2 cellular contexts compared by ENCODE assay signal in the genomic region with DNA sequence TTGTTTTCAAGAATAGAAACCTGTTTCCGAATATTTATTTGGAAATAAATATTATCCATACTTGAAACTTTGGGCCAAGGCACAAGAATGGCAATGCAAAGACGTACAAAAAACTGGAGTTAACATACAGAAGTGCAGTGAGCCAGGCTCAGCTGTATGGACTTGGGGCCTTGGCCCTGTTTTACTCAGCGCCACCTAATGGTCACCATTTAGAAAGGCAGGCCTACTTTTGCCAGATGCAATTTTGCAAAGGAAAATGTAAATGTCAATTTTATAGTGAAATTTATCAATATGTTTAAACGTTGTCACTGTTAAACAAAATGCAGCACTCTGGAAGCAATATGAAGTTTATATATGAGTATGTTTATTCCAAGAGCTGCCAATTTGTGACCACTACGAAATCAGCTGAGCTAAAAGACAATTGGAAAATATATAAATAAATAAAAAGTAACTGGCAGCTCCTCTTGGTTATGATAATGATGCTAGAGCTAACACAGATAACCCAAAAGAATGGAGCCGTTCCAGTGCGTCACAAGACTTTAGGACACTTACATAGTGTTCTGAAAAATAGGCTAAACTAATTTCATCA.
TF ChIP-seq lines count a peak whose summit lies in the region.

No MANE protein-coding gene starts in this region.

TF ChIP-seq in HEK293, 187 proteins besides CTCF, POLR2A, EP300 and RAD21 (continued from another document):
- TF ChIP-seq, protein P1, sequence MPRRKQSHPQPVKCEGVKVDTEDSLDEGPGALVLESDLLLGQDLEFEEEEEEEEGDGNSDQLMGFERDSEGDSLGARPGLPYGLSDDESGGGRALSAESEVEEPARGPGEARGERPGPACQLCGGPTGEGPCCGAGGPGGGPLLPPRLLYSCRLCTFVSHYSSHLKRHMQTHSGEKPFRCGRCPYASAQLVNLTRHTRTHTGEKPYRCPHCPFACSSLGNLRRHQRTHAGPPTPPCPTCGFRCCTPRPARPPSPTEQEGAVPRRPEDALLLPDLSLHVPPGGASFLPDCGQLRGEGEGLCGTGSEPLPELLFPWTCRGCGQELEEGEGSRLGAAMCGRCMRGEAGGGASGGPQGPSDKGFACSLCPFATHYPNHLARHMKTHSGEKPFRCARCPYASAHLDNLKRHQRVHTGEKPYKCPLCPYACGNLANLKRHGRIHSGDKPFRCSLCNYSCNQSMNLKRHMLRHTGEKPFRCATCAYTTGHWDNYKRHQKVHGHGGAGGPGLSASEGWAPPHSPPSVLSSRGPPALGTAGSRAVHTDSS (tag by site-specific recombination; IDR thresholded peaks at IDR 0.05) = no peak
- TF ChIP-seq, protein P2, sequence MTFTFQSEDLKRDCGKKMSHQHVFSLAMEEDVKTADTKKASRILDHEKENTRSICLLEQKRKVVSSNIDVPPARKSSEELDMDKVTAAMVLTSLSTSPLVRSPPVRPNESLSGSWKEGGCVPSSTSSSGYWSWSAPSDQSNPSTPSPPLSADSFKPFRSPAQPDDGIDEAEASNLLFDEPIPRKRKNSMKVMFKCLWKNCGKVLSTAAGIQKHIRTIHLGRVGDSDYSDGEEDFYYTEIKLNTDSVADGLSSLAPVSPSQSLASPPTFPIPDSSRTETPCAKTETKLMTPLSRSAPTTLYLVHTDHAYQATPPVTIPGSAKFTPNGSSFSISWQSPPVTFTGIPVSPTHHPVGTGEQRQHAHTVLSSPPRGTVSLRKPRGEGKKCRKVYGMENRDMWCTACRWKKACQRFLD (tag by site-specific recombination; IDR thresholded peaks at IDR 0.05) = no peak
- TF ChIP-seq SP2 (tag by site-specific recombination; IDR thresholded peaks at IDR 0.05) = no peak
- no peak for TF ChIP-seq ZNF670 (tag by site-specific recombination; IDR thresholded peaks at IDR 0.05; ENCODE audit: low read depth)
TF ChIP-seq in HEK293: peak in this region for 2.

TF ChIP-seq in liver, 16 proteins besides CTCF, POLR2A, EP300 and RAD21 (continued from another document):
- no peak for TF ChIP-seq HNF4A (conservative IDR thresholded peaks at IDR 0.05)
- TF ChIP-seq GABPA (IDR thresholded peaks at IDR 0.05 in 1 of 2, conservative IDR thresholded peaks at IDR 0.05 in 1 of 2) = no peak
- TF ChIP-seq FOXA2 (IDR thresholded peaks at IDR 0.05) = no peak
- TF ChIP-seq EGR1 (IDR thresholded peaks at IDR 0.05; ENCODE audit: low read depth in 2 of 2) = no peak
- TF ChIP-seq JUND (IDR thresholded peaks at IDR 0.05) = no peak
- no peak for TF ChIP-seq YY1 (IDR thresholded peaks at IDR 0.05)
- TF ChIP-seq, protein P3, sequence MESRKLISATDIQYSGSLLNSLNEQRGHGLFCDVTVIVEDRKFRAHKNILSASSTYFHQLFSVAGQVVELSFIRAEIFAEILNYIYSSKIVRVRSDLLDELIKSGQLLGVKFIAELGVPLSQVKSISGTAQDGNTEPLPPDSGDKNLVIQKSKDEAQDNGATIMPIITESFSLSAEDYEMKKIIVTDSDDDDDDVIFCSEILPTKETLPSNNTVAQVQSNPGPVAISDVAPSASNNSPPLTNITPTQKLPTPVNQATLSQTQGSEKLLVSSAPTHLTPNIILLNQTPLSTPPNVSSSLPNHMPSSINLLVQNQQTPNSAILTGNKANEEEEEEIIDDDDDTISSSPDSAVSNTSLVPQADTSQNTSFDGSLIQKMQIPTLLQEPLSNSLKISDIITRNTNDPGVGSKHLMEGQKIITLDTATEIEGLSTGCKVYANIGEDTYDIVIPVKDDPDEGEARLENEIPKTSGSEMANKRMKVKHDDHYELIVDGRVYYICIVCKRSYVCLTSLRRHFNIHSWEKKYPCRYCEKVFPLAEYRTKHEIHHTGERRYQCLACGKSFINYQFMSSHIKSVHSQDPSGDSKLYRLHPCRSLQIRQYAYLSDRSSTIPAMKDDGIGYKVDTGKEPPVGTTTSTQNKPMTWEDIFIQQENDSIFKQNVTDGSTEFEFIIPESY (IDR thresholded peaks at IDR 0.05) = no peak
- TF ChIP-seq SP1 (IDR thresholded peaks at IDR 0.05) = no peak
